Comparison of ENCODE assay signal across 9 cellular contexts in genomic region chr16:66406534-66407368, GRCh38. TPM values are rescaled to one million over a fixed set of nuclear protein-coding genes. Genes with fewer than 3 reads are reported as not detected.
DNase-seq lines count a peak whose midpoint lies in the region; ATAC-seq, FAIRE-seq and TF ChIP-seq lines count a peak whose summit lies in the region.
"Had no signal": no experiment of that assay in that cellular context is flagged by ENCODE, and none has a peak within 500 bp of the region (broad histone marks: within the 10 kb centered on the region; RNA-seq: fewer than 3 reads in every experiment).

No MANE protein-coding gene starts in this region.

- H3K36me3 Mint-ChIP-seq in activated T-cell treated with anti-CD3 and anti-CD28 coated beads, Interleukin-2, amount 50 U/mL, for 72 hours (ENCODE audit: insufficient read depth in 2 of 2) = peaks cover 3 to 5% of the 10 kb centered on the region in 2 donors
- H3K36me3 Mint-ChIP-seq in naive B cell = no peaks in the 10 kb centered on the region

- peaks cover 6% of the 10 kb centered on the region; the same call in 1 of the 2 replicates for H3K9me3 ChIP-seq in BLaER1

- H3K27ac Mint-ChIP-seq in activated T-cell treated with anti-CD3 and anti-CD28 coated beads, Interleukin-2, amount 50 U/mL, for 72 hours = peak overlapping the region; percentile 40
- H3K27ac Mint-ChIP-seq in naive B cell = peak overlapping the region in 2 of 6 donors; percentile 15 to 88

- peak; percentile 88 for ATAC-seq in GM19438 (IDR thresholded peaks at IDR 0.05; ENCODE audit: low read depth, unreplicated experiment)
- ATAC-seq in activated T-cell treated with anti-CD3 and anti-CD28 coated beads, Interleukin-2, amount 50 U/mL, for 72 hours (replicated peaks in 1 of 2) = peak; percentile 86 to 88
- peak; percentile 91 to 92 for ATAC-seq in naive B cell (ENCODE audit: low read depth in 2 of 2)

- peak; percentile 66 for TF ChIP-seq CTCF in fibroblast of mammary gland (conservative IDR thresholded peaks at IDR 0.05; ENCODE audit: control insufficient read depth, insufficient read depth, low read depth, low read length)

- DNase-seq in HTR-8/SVneo (ENCODE audit: insufficient read length, low spot score) = peak; percentile 84
- DNase-seq in activated T-cell treated with anti-CD3 and anti-CD28 coated beads, Interleukin-2, amount 50 U/mL, for 72 hours = peak; percentile 87 to 92
- peak; percentile 59 for DNase-seq in fibroblast of mammary gland (ENCODE audit: low read depth)
- DNase-seq in naive B cell = peak; percentile 79
- peak; percentile 60 to 67 for DNase-seq in stimulated activated CD8-positive, alpha-beta memory T cell treated with anti-CD3 and anti-CD28 coated beads, Interleukin-7, amount 100 ng/mL, for 48 hours (ENCODE audit: extremely low read depth in 1 of 2, low read depth in 1 of 2)

- peak overlapping the region; percentile 68 for H3K4me3 ChIP-seq in BLaER1
- H3K4me3 ChIP-seq in fibroblast of mammary gland (ENCODE audit: control insufficient read depth, low read depth, low read length) = peak overlapping the region; percentile 68

- peak; percentile 97 for FAIRE-seq in HTR-8/SVneo (lab: Jason Lieb, UNC)
- FAIRE-seq: TTC549 had no signal

- peak overlapping the region; percentile 88 to 95 for H3K4me3 Mint-ChIP-seq in activated T-cell treated with anti-CD3 and anti-CD28 coated beads, Interleukin-2, amount 50 U/mL, for 72 hours
- peak overlapping the region; percentile 67 to 85 (median 81) for H3K4me3 Mint-ChIP-seq in naive B cell

- no peak overlapping the region for H3K27ac ChIP-seq in BLaER1

- H3K9ac ChIP-seq in BLaER1 = peak overlapping the region; percentile 52; the same call in 1 of the 2 replicates

- H3K27me3 ChIP-seq in BLaER1 = no peaks in the 10 kb centered on the region

- H3K36me3 ChIP-seq in BLaER1 = no peaks in the 10 kb centered on the region

- H4K20me1 ChIP-seq in BLaER1 = no peaks in the 10 kb centered on the region

- H3K9me3 Mint-ChIP-seq in activated T-cell treated with anti-CD3 and anti-CD28 coated beads, Interleukin-2, amount 50 U/mL, for 72 hours = peaks cover 0 to 3% of the 10 kb centered on the region in 2 donors
- H3K9me3 Mint-ChIP-seq in naive B cell = peaks cover 0 to 7% (median 6%) of the 10 kb centered on the region in 7 donors

- peaks cover 17% of the 10 kb centered on the region for H3K27me3 Mint-ChIP-seq in activated T-cell treated with anti-CD3 and anti-CD28 coated beads, Interleukin-2, amount 50 U/mL, for 72 hours (ENCODE audit: low read depth)
- peaks cover 22 to 50% (median 48%) of the 10 kb centered on the region in 3 donors for H3K27me3 Mint-ChIP-seq in naive B cell

- peaks cover 26% of the 10 kb centered on the region for H3K4me1 ChIP-seq in BLaER1

- H3K4me2 ChIP-seq in BLaER1 = peak overlapping the region; percentile 95

- H3K4me1 Mint-ChIP-seq in activated T-cell treated with anti-CD3 and anti-CD28 coated beads, Interleukin-2, amount 50 U/mL, for 72 hours (ENCODE audit: low read depth) = peaks cover 23% of the 10 kb centered on the region
- peaks cover 4 to 13% (median 10%) of the 10 kb centered on the region in 3 donors for H3K4me1 Mint-ChIP-seq in naive B cell

TF ChIP-seq in PFSK-1, 5 proteins besides CTCF, POLR2A, EP300 and RAD21:
- TF ChIP-seq TAF1 (IDR thresholded peaks at IDR 0.05; ENCODE audit: borderline replicate concordance, insufficient read depth, low read length) = no peak
- peak; percentile 16 for TF ChIP-seq FOXP2 (optimal IDR thresholded peaks at IDR 0.05; ENCODE audit: borderline replicate concordance, extremely low read depth, extremely low read length, insufficient read depth)

RNA-seq across cellular contexts. Expression of gene BEAN1, which starts 20.3 kb away (rescaled TPM):
- 1.6 TPM for polyA plus RNA-seq in PFSK-1 (2012; ENCODE audit: insufficient read length, low read depth)
- not detected for total RNA-seq in activated T-cell treated with anti-CD3 and anti-CD28 coated beads, Interleukin-2, amount 50 U/mL, for 72 hours
- not detected for polyA plus RNA-seq in naive B cell (ENCODE audit: low read depth in 6 of 6)

RNA-seq across cellular contexts. Expression of gene CDH5, which starts 40.3 kb away (rescaled TPM):
- polyA plus RNA-seq in PFSK-1 (2012; ENCODE audit: insufficient read length, low read depth) = 21.4 TPM
- not detected for total RNA-seq in activated T-cell treated with anti-CD3 and anti-CD28 coated beads, Interleukin-2, amount 50 U/mL, for 72 hours
- not detected for polyA plus RNA-seq in naive B cell (ENCODE audit: low read depth in 6 of 6)
